ENCODE assay signal across 1 cellular context in genomic region chr17:82518826-82519810, GRCh38.
TF ChIP-seq lines count a peak whose summit lies in the region.

FOXK2 (plus strand) TSS chr17:82519732; CDS start chr17:82519889, 157 bp downstream.

TF ChIP-seq in K562, 482 proteins besides CTCF, POLR2A, EP300 and RAD21 (continued from another document and continues in another):
- TF ChIP-seq ZNF407 (IDR thresholded peaks at IDR 0.05; ENCODE audit: low read depth) (peak; percentile 33; the same call in 1 of the 2 replicates), IRF1 (CRISPR knock-in tag; IDR thresholded peaks at IDR 0.05; ENCODE audit: borderline replicate concordance) (no peak), LCOR (CRISPR knock-in tag; IDR thresholded peaks at IDR 0.05) (peak; percentile 66; the same call in 1 of the 2 replicates), JUND (IDR thresholded peaks at IDR 0.05; ENCODE audit: borderline replicate concordance, low read depth, low read length) (no peak; the same call in 1 of the 2 replicates), JUND (tag; IDR thresholded peaks at IDR 0.05; ENCODE audit: borderline replicate concordance, low read depth, low read length) (0 out of 3 replicates have a peak, but pooled peaks have one; percentile 47), ESRRB (CRISPR knock-in tag; IDR thresholded peaks at IDR 0.05; ENCODE audit: borderline replicate concordance) (no peak), EHMT2 (IDR thresholded peaks at IDR 0.05) (no peak), CREB5 (CRISPR knock-in tag; IDR thresholded peaks at IDR 0.05) (no peak), SREBF2 (CRISPR knock-in tag; IDR thresholded peaks at IDR 0.05) (no peak), ZNF780A (CRISPR knock-in tag; IDR thresholded peaks at IDR 0.05) (no peak), ZKSCAN8 (CRISPR knock-in tag; IDR thresholded peaks at IDR 0.05) (no peak; the same call in 1 of the 2 replicates), ATF4 (CRISPR knock-in tag; IDR thresholded peaks at IDR 0.05) (no peak), ZNF589 (CRISPR knock-in tag; IDR thresholded peaks at IDR 0.05; ENCODE audit: low read depth) (peak; percentile 90), FOXK1 (CRISPR knock-in tag; IDR thresholded peaks at IDR 0.05; ENCODE audit: borderline replicate concordance) (no peak), RBM14 (IDR thresholded peaks at IDR 0.05; ENCODE audit: borderline replicate concordance, insufficient read depth, low read depth, low read length) (no peak), OTX1 (CRISPR knock-in tag; IDR thresholded peaks at IDR 0.05) (no peak), ZNF133 (CRISPR knock-in tag; IDR thresholded peaks at IDR 0.05) (no peak), NFIX (CRISPR knock-in tag; IDR thresholded peaks at IDR 0.05; ENCODE audit: low read depth) (no peak), PTTG1 (tag; IDR thresholded peaks at IDR 0.05; ENCODE audit: low read depth) (no peak), EGR1 (conservative IDR thresholded peaks at IDR 0.05) (peak; percentile 69), ADNP (tag; IDR thresholded peaks at IDR 0.05) (peak; percentile 93), HSF4 (CRISPR knock-in tag; IDR thresholded peaks at IDR 0.05; ENCODE audit: borderline replicate concordance) (no peak), HDGF (IDR thresholded peaks at IDR 0.05) (peak; percentile 84), POLR2B (IDR thresholded peaks at IDR 0.05; ENCODE audit: low read depth, partially characterized antibody) (peak; percentile 29), ZNF507 (tag; conservative IDR thresholded peaks at IDR 0.05) (no peak), ZNF766 (CRISPR knock-in tag; conservative IDR thresholded peaks at IDR 0.05) (peak; percentile 78), TFAP4 (CRISPR knock-in tag; IDR thresholded peaks at IDR 0.05; ENCODE audit: borderline replicate concordance) (peak; percentile 32), ZNF384 (IDR thresholded peaks at IDR 0.05; ENCODE audit: low read depth, low read length) (0 out of 2 replicates have a peak, but pooled peaks have one; percentile 18), ZNF644 (tag; IDR thresholded peaks at IDR 0.05; ENCODE audit: low read depth) (peak; percentile 92), MYC (IDR thresholded peaks at IDR 0.05; ENCODE audit: low read depth, low read length) (peak; percentile 95), MYC (CRISPR knock-in tag; IDR thresholded peaks at IDR 0.05; ENCODE audit: borderline replicate concordance, low read depth) (peak; percentile 74; the same call in 1 of the 2 replicates), ILF3 (IDR thresholded peaks at IDR 0.05; ENCODE audit: borderline replicate concordance) (peak; percentile 63; the same call in 1 of the 2 replicates), KLF1 (tag; IDR thresholded peaks at IDR 0.05) (peak; percentile 83), L3MBTL2 (IDR thresholded peaks at IDR 0.05) (peak; percentile 99), YBX1 (IDR thresholded peaks at IDR 0.05) (no peak), KLF6 (CRISPR knock-in tag; IDR thresholded peaks at IDR 0.05; ENCODE audit: borderline replicate concordance) (no peak), GABPA (tag; conservative IDR thresholded peaks at IDR 0.05; ENCODE audit: low read depth) (peak; percentile 73), TCF7L2 (IDR thresholded peaks at IDR 0.05; ENCODE audit: low read depth, low read length) (no peak), ID3 (CRISPR knock-in tag; IDR thresholded peaks at IDR 0.05) (no peak), ID3 (tag; IDR thresholded peaks at IDR 0.05) (peak; percentile 92), ZNF586 (CRISPR knock-in tag; conservative IDR thresholded peaks at IDR 0.05) (no peak), SMC3 (conservative IDR thresholded peaks at IDR 0.05; ENCODE audit: insufficient read depth, low read depth, low read length) (no peak), ATF7 (IDR thresholded peaks at IDR 0.05) (peak; percentile 75), CBX1 (IDR thresholded peaks at IDR 0.05; ENCODE audit: low read depth) (no peak; the same call in 1 of the 2 replicates), POLR2H (tag; IDR thresholded peaks at IDR 0.05; ENCODE audit: low read depth) (peak; percentile 59), CTBP1 (IDR thresholded peaks at IDR 0.05; ENCODE audit: borderline replicate concordance) (peak; percentile 100), GABPB2 (CRISPR knock-in tag; conservative IDR thresholded peaks at IDR 0.05) (no peak), CBX8 (IDR thresholded peaks at IDR 0.05; ENCODE audit: borderline replicate concordance, extremely low read depth, low read depth, low read length, poor library complexity, severe bottlenecking) (no peak), ZNF212 (CRISPR knock-in tag; IDR thresholded peaks at IDR 0.05) (no peak), ZNF551 (CRISPR knock-in tag; IDR thresholded peaks at IDR 0.05) (no peak), TCF3 (CRISPR knock-in tag; IDR thresholded peaks at IDR 0.05) (no peak), THRAP3 (IDR thresholded peaks at IDR 0.05; ENCODE audit: borderline replicate concordance) (no peak), ZNF197 (CRISPR knock-in tag; IDR thresholded peaks at IDR 0.05; ENCODE audit: low read depth) (no peak), RREB1 (CRISPR knock-in tag; IDR thresholded peaks at IDR 0.05) (no peak), BRCA1 (IDR thresholded peaks at IDR 0.05) (no peak), BRCA1 (CRISPR knock-in tag; IDR thresholded peaks at IDR 0.05) (no peak), RHOXF2B (CRISPR knock-in tag; conservative IDR thresholded peaks at IDR 0.05) (no peak)
